In genomic region chr7:47999413-47999812, GRCh38 we compare ENCODE assay signal across 33 cellular contexts. TPM values are rescaled to one million over a fixed set of nuclear protein-coding genes. Genes with fewer than 3 reads are reported as not detected.
"Had no signal": no experiment of that assay in that cellular context is flagged by ENCODE, and none has a peak within 500 bp of the region (broad histone marks: within the 10 kb centered on the region; RNA-seq: fewer than 3 reads in every experiment).

No MANE protein-coding gene starts in this region.

- ATAC-seq: left colon; mucosa of descending colon; naive thymus-derived CD4-positive, alpha-beta T cell; natural killer cell treated with Interleukin-12 subunit alpha and Interleukin-12 subunit beta and Interleukin-15 and Interleukin-18, amount 100 ng/mL, for 72 hours; right lobe of liver; stimulated activated memory B cell treated with anti-CD40 and anti-IgM and Interleukin-4, amounts not matched to agents 10 μg/mL and 1 μg/mL and 100 μg/mL, for 72 hours; stimulated activated naive CD8-positive, alpha-beta T cell treated with anti-CD3 and anti-CD28 coated beads, Interleukin-15, amount 100 ng/mL, for 72 hours had no signal

- H3K27me3 ChIP-seq: hepatocyte, ovary, right atrium auricular region, right lobe of liver, tibial nerve, upper lobe of left lung had no signal

- H3K4me2 ChIP-seq: hepatocyte, smooth muscle cell had no signal

- H3K36me3 ChIP-seq: left ventricle myocardium inferior, ovary, right atrium auricular region, right lobe of liver, tibial nerve, upper lobe of left lung had no signal

- H3K79me2 ChIP-seq: hepatocyte had no signal

- H3K27ac ChIP-seq: hepatocyte, left ventricle myocardium inferior, ovary, right atrium auricular region, right lobe of liver, tibial nerve, upper lobe of left lung had no signal

- DNase-seq: kidney; left colon; left ventricle myocardium inferior; mesendoderm; mucosa of descending colon; naive thymus-derived CD4-positive, alpha-beta T cell; ovary; right lobe of liver; stimulated activated CD4-positive, alpha-beta T cell treated with anti-CD3 and anti-CD28 coated beads, Interleukin-1b, Interleukin-23, amount 100 ng/mL, for 48 hours; stimulated activated CD4-positive, alpha-beta T cell treated with anti-CD3 and anti-CD28 coated beads, Interleukin-2, amount 100 ng/mL, for 48 hours; stimulated activated CD4-positive, alpha-beta T cell treated with anti-CD3 and anti-CD28 coated beads, Interleukin-4, amount 100 ng/mL, for 4 hours; stimulated activated CD8-positive, alpha-beta memory T cell treated with anti-CD3 and anti-CD28 coated beads, Interleukin-4, amount 100 ng/mL, for 48 hours; stimulated activated naive CD4-positive, alpha-beta T cell treated with Interleukin-2 at 50 U/mL for 16 hours; stimulated activated naive CD8-positive, alpha-beta T cell treated with anti-CD3 and anti-CD28 coated beads, Interleukin-15, amount 100 ng/mL, for 72 hours; substantia nigra; upper lobe of left lung had no signal

- H3K9me3 ChIP-seq: mucosa of descending colon, ovary, right atrium auricular region, right lobe of liver, tibial nerve, upper lobe of left lung had no signal

- H3K4me3 ChIP-seq: hepatocyte, left ventricle myocardium inferior, lung, mucosa of descending colon, ovary, right atrium auricular region, right lobe of liver, smooth muscle cell, tibial nerve, upper lobe of left lung had no signal

- H3K4me1 ChIP-seq: left ventricle myocardium inferior, right atrium auricular region, right lobe of liver, tibial nerve, upper lobe of left lung had no signal

- H2AFZ ChIP-seq: hepatocyte had no signal

RNA-seq across cellular contexts. Expression of gene SUN3, which starts 29.5 kb away (rescaled TPM):
- total RNA-seq: hepatocyte, left colon, left ventricle myocardium inferior, lower leg skin, lung, mesothelial cell of epicardium, omental fat pad, ovary, progenitor cell of endocrine pancreas, pulmonary artery endothelial cell, renal cortical epithelial cell, right atrium auricular region, right lobe of liver, skeletal muscle tissue, smooth muscle cell, temporal lobe, tibial nerve, upper lobe of left lung, urinary bladder had no signal
- polyA plus RNA-seq: hepatocyte, neural cell, ovary, smooth muscle cell, urinary bladder had no signal

RNA-seq across cellular contexts. Expression of gene C7orf57, which starts 35.9 kb away (rescaled TPM):
- total RNA-seq: left colon, left ventricle myocardium inferior, mesothelial cell of epicardium, mucosa of descending colon, progenitor cell of endocrine pancreas, renal cortical epithelial cell, right atrium auricular region, right lobe of liver, skeletal muscle tissue, smooth muscle cell had no signal
- polyA plus RNA-seq: hepatocyte, neural cell, smooth muscle cell, urinary bladder had no signal
